ENCODE assay signal across 15 cellular contexts in the genomic region with DNA sequence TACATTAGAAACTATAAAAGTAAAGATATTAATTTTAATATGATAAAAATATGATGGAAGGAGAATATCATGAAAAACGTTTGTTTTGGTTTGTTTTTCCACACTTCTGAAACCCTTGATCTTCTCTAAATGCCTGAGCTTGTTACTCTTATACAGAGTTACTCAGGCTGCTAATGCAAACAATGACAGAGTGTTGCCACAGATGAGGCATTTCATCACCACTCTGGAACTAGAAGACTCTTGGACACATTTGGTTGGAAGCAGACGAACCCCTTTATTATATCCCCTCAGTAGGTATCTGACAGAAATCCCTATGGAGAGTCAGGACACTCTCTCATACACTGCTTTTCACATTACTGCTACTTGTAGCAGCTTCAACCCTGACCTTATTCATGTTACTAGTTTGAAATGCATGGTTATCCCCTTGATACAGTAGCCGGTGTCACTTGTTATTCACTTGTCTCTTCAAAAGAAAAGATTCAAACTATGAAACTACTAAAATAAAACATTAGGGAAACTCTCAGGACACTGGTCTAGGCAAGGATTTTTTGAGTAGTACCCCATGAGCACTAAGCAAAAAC.
DNase-seq lines count a peak whose midpoint lies in the region; ATAC-seq, FAIRE-seq and TF ChIP-seq lines count a peak whose summit lies in the region.
"Had no signal": no experiment of that assay in that cellular context is flagged by ENCODE, and none has a peak within 500 bp of the region (broad histone marks: within the 10 kb centered on the region; RNA-seq: fewer than 3 reads in every experiment).

No MANE protein-coding gene starts in this region.

- no peak for FAIRE-seq in A549 (lab: Jason Lieb, UNC)

- no peak for TF ChIP-seq POLR2A in A549 (IDR thresholded peaks at IDR 0.05; ENCODE audit: low read length)

- no peak for TF ChIP-seq EP300 in A549 (IDR thresholded peaks at IDR 0.05)

- peaks cover 74% of the 10 kb centered on the region for H3K4me1 ChIP-seq in A549
- no peaks in the 10 kb centered on the region for H3K4me1 ChIP-seq in left lung
- H3K4me1 ChIP-seq: BE2C had no signal

- H3K9me3 ChIP-seq in A549 (peaks cover 2% of the 10 kb centered on the region; the same call in 1 of the 3 replicates), left lung (no peaks in the 10 kb centered on the region)
- H3K9me3 ChIP-seq: BE2C, gastroesophageal sphincter had no signal

- intact Hi-C loops in left lung (cut with DNase I): no loop called here

- peak overlapping the region; percentile 60 to 79 for H3K27ac ChIP-seq in A549
- no peak overlapping the region for H3K27ac ChIP-seq in left lung

- POLR2A ChIA-PET in A549 (lab: Yijun Ruan, JAX): interaction anchor here (0.6 to 0.9 kb wide), 2 partner anchors 13 to 32 kb away, joined by 3 read pairs; no protein-coding TSS in a partner anchor

- H3K36me3 ChIP-seq in left lung: no peaks in the 10 kb centered on the region
- H3K36me3 ChIP-seq: BE2C, gastroesophageal sphincter had no signal

- TF ChIP-seq CTCF in A549 (IDR thresholded peaks at IDR 0.05): no peak
- no peak for TF ChIP-seq CTCF in cardiac fibroblast (IDR thresholded peaks at IDR 0.05; ENCODE audit: low read depth, low read length)
- TF ChIP-seq CTCF in left lung (IDR thresholded peaks at IDR 0.05): no peak

- peak overlapping the region; percentile 55 for H3K4me2 ChIP-seq in A549

- peak; percentile 92 to 99 for ATAC-seq in A549
- peak; percentile 61 for ATAC-seq in left lung
- ATAC-seq in GM18511 (IDR thresholded peaks at IDR 0.05; ENCODE audit: unreplicated experiment): no peak
- no peak for ATAC-seq in GM19035 (IDR thresholded peaks at IDR 0.05; ENCODE audit: unreplicated experiment)
- ATAC-seq in HG03139 (IDR thresholded peaks at IDR 0.05; ENCODE audit: unreplicated experiment): no peak
- no peak for ATAC-seq in GM19324 (IDR thresholded peaks at IDR 0.05; ENCODE audit: low FRiP score, unreplicated experiment)
- ATAC-seq: gastroesophageal sphincter, left colon, T-helper 17 cell had no signal

- no peaks in the 10 kb centered on the region for H3K27me3 ChIP-seq in left lung
- H3K27me3 ChIP-seq: BE2C, gastroesophageal sphincter had no signal

- no peak for TF ChIP-seq RAD21 in A549 (conservative IDR thresholded peaks at IDR 0.05 in 1 of 2, IDR thresholded peaks at IDR 0.05 in 1 of 2)

- 17% methylated on average over 3 of the region's 3 CpGs for WGBS in A549 (ENCODE audit: missing lambda C conversion rate)

- no peak overlapping the region; the same call in 2 of the 3 replicates for H3K4me3 ChIP-seq in A549
- no peak overlapping the region for H3K4me3 ChIP-seq in cardiac fibroblast (replicated peaks in 1 of 2; ENCODE audit: low read depth in 2 of 2, low read length in 2 of 2)
- no peak overlapping the region for H3K4me3 ChIP-seq in left lung
- H3K4me3 ChIP-seq: gastroesophageal sphincter had no signal

- CTCF ChIA-PET in A549 (lab: Yijun Ruan, JAX): interaction anchor here (0.8 to 1.2 kb wide), 2 partner anchors 18 to 85 kb away, joined by 3 read pairs; no protein-coding TSS in a partner anchor

- DNase-seq in A549 (ENCODE audit: low read depth in 1 of 2, low spot score in 1 of 2): peak in 1 of 2 experiments; percentile 72
- DNase-seq in HCEC 1CT: peak; percentile 80
- peak; percentile 32 to 80 for DNase-seq in cardiac fibroblast (ENCODE audit: low read depth in 2 of 2)
- DNase-seq in left lung: no peak
- DNase-seq: activated CD4-positive, alpha-beta T cell treated with anti-CD3 and anti-CD28 coated beads, Interleukin-2, amount 10 ng/mL, durations not matched to agents 24 days and 14 days; activated effector memory CD4-positive, alpha-beta T cell treated with Interleukin-2 at 50 U/mL for 16 hours; BE2C; left colon; NCI-H146; T-helper 17 cell had no signal

TF ChIP-seq in A549, 52 proteins besides CTCF, POLR2A, EP300 and RAD21 (continues in another document):
- TF ChIP-seq, protein P1, sequence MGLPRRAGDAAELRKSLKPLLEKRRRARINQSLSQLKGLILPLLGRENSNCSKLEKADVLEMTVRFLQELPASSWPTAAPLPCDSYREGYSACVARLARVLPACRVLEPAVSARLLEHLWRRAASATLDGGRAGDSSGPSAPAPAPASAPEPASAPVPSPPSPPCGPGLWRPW (IDR thresholded peaks at IDR 0.05): peak; percentile 82
- TF ChIP-seq ZSCAN20 (CRISPR knock-in tag; IDR thresholded peaks at IDR 0.05) (no peak), CBX2 (IDR thresholded peaks at IDR 0.05; ENCODE audit: borderline replicate concordance, low read depth) (no peak), ZC3H11A (IDR thresholded peaks at IDR 0.05) (no peak), NFE2L2 (conservative IDR thresholded peaks at IDR 0.05; ENCODE audit: low read length) (no peak), HEYL (CRISPR knock-in tag; IDR thresholded peaks at IDR 0.05) (no peak), SMC3 (IDR thresholded peaks at IDR 0.05) (no peak), NR3C1 (IDR thresholded peaks at IDR 0.05) (no peak), TFCP2L1 (CRISPR knock-in tag; IDR thresholded peaks at IDR 0.05) (no peak), GATA3 (IDR thresholded peaks at IDR 0.05; ENCODE audit: borderline replicate concordance) (peak; percentile 32; the same call in 1 of the 2 replicates), RFX5 (IDR thresholded peaks at IDR 0.05) (no peak), ZNF302 (CRISPR knock-in tag; IDR thresholded peaks at IDR 0.05) (no peak), HOXB5 (CRISPR knock-in tag; IDR thresholded peaks at IDR 0.05) (no peak), NPAS2 (CRISPR knock-in tag; IDR thresholded peaks at IDR 0.05; ENCODE audit: borderline replicate concordance) (no peak), PHF8 (IDR thresholded peaks at IDR 0.05; ENCODE audit: borderline replicate concordance, low read depth) (no peak), SREBF2 (IDR thresholded peaks at IDR 0.05) (no peak), ZFP36 (IDR thresholded peaks at IDR 0.05; ENCODE audit: borderline replicate concordance, partially characterized antibody) (no peak), HDAC2 (IDR thresholded peaks at IDR 0.05) (no peak), KDM1A (IDR thresholded peaks at IDR 0.05; ENCODE audit: low read depth) (no peak), CHD4 (IDR thresholded peaks at IDR 0.05; ENCODE audit: borderline replicate concordance) (no peak), EHMT2 (IDR thresholded peaks at IDR 0.05; ENCODE audit: low read depth) (no peak), CEBPB (IDR thresholded peaks at IDR 0.05) (peak; percentile 92 to 95), FOSL2 (IDR thresholded peaks at IDR 0.05) (no peak), FOSL2 (CRISPR knock-in tag; IDR thresholded peaks at IDR 0.05) (peak; percentile 65)
- TF ChIP-seq, protein P2, sequence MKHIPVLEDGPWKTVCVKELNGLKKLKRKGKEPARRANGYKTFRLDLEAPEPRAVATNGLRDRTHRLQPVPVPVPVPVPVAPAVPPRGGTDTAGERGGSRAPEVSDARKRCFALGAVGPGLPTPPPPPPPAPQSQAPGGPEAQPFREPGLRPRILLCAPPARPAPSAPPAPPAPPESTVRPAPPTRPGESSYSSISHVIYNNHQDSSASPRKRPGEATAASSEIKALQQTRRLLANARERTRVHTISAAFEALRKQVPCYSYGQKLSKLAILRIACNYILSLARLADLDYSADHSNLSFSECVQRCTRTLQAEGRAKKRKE (CRISPR knock-in tag; IDR thresholded peaks at IDR 0.05; ENCODE audit: low read depth): no peak
- TF ChIP-seq, protein P3, sequence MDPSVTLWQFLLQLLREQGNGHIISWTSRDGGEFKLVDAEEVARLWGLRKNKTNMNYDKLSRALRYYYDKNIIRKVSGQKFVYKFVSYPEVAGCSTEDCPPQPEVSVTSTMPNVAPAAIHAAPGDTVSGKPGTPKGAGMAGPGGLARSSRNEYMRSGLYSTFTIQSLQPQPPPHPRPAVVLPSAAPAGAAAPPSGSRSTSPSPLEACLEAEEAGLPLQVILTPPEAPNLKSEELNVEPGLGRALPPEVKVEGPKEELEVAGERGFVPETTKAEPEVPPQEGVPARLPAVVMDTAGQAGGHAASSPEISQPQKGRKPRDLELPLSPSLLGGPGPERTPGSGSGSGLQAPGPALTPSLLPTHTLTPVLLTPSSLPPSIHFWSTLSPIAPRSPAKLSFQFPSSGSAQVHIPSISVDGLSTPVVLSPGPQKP (IDR thresholded peaks at IDR 0.05; ENCODE audit: low read depth, low read length): no peak
- TF ChIP-seq, protein P4, sequence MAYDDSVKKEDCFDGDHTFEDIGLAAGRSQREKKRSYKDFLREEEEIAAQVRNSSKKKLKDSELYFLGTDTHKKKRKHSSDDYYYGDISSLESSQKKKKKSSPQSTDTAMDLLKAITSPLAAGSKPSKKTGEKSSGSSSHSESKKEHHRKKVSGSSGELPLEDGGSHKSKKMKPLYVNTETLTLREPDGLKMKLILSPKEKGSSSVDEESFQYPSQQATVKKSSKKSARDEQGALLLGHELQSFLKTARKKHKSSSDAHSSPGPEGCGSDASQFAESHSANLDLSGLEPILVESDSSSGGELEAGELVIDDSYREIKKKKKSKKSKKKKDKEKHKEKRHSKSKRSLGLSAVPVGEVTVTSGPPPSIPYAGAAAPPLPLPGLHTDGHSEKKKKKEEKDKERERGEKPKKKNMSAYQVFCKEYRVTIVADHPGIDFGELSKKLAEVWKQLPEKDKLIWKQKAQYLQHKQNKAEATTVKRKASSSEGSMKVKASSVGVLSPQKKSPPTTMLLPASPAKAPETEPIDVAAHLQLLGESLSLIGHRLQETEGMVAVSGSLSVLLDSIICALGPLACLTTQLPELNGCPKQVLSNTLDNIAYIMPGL (CRISPR knock-in tag; IDR thresholded peaks at IDR 0.05; ENCODE audit: borderline replicate concordance): no peak
- TF ChIP-seq, protein P5, sequence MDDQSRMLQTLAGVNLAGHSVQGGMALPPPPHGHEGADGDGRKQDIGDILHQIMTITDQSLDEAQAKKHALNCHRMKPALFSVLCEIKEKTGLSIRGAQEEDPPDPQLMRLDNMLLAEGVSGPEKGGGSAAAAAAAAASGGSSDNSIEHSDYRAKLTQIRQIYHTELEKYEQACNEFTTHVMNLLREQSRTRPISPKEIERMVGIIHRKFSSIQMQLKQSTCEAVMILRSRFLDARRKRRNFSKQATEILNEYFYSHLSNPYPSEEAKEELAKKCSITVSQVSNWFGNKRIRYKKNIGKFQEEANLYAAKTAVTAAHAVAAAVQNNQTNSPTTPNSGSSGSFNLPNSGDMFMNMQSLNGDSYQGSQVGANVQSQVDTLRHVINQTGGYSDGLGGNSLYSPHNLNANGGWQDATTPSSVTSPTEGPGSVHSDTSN (IDR thresholded peaks at IDR 0.05): no peak
- TF ChIP-seq, protein P6, sequence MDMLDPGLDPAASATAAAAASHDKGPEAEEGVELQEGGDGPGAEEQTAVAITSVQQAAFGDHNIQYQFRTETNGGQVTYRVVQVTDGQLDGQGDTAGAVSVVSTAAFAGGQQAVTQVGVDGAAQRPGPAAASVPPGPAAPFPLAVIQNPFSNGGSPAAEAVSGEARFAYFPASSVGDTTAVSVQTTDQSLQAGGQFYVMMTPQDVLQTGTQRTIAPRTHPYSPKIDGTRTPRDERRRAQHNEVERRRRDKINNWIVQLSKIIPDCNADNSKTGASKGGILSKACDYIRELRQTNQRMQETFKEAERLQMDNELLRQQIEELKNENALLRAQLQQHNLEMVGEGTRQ (IDR thresholded peaks at IDR 0.05): no peak

Comparison
In these comparisons a context has a peak if more than half of its experiments do, and no peak if none do; other contexts are left out.
1. ATAC-seq: peak in A549 (2 of 2) and left lung (single experiment); none in GM18511 (single experiment), GM19035 (single experiment), HG03139 (single experiment) and GM19324 (single experiment).
2. DNase-seq: peak in HCEC 1CT (single experiment) and cardiac fibroblast (2 of 2); none in left lung (0 of 2).
3. H3K27ac ChIP-seq: peak in A549 (2 of 2); none in left lung (0 of 2).